Comparison of ENCODE assay signal across 17 cellular contexts in the genomic region with DNA sequence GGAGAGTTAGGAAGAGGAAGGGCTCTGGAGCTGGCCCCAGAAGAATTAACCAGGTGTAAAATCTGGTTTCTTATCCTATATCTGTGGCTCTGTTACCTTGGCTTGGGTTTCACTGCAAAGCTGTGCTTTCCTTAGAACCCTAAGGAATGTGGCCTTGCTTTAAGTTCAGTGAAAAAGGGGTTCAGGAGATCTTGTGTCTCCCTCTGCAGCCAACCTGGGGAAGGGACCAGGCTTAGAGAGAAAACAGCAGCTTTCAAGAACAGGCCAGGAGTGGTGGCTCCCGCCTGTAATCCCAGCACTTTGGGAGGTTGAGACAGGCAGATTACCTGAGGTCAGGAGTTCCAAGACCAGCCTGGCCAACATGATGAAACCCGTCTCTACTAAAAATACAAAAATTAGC. TPM values are rescaled to one million over a fixed set of nuclear protein-coding genes. Genes with fewer than 3 reads are reported as not detected.
A peak's percentile ranks its signal among the peaks of the same experiment; 100 is the strongest.
DNase-seq lines count a peak whose midpoint lies in the region; ATAC-seq, FAIRE-seq and TF ChIP-seq lines count a peak whose summit lies in the region.
"Had no signal": no experiment of that assay in that cellular context is flagged by ENCODE, and none has a peak within 500 bp of the region (broad histone marks: within the 10 kb centered on the region; RNA-seq: fewer than 3 reads in every experiment).

No MANE protein-coding gene starts in this region.

- no peak overlapping the region for H3K23ac ChIP-seq in IMR-90 (ENCODE audit: low read depth, low read length)

- no peak overlapping the region for H2BK120ac ChIP-seq in IMR-90 (ENCODE audit: low read depth, low read length)

- peaks cover 25% of the 10 kb centered on the region for H3K27me3 Mint-ChIP-seq in mesothelial cell of epicardium (ENCODE audit: low read depth)
- H3K27me3 Mint-ChIP-seq: stimulated activated naive CD8-positive, alpha-beta T cell treated with anti-CD3 and anti-CD28 coated beads, Interleukin-15, amount 100 ng/mL, for 72 hours had no signal

- H2BK20ac ChIP-seq in IMR-90 (ENCODE audit: low read depth, low read length), result no peak overlapping the region

- TF ChIP-seq POLR2A in IMR-90 (IDR thresholded peaks at IDR 0.05; ENCODE audit: low read depth, low read length), result no peak
- TF ChIP-seq POLR2A in GM12878 (IDR thresholded peaks at IDR 0.05; ENCODE audit: low read depth, low read length), result no peak
- no peak for TF ChIP-seq POLR2A in tibial nerve (IDR thresholded peaks at IDR 0.05)

- TF ChIP-seq CTCF in IMR-90 (conservative IDR thresholded peaks at IDR 0.05; ENCODE audit: low read depth, low read length) (no peak; the same call in 1 of the 2 replicates), GM12878 (IDR thresholded peaks at IDR 0.05 in 2 of 3, conservative IDR thresholded peaks at IDR 0.05 in 1 of 3; ENCODE audit: control insufficient read depth in 2 of 3, extremely low read depth in 1 of 3, insufficient read depth in 1 of 3, low read depth in 3 of 3, low read length in 3 of 3) (peak in 1 of 3 experiments; percentile 20; a peak in 2 of 6 replicates), mesothelial cell of epicardium (IDR thresholded peaks at IDR 0.05; ENCODE audit: unreplicated experiment) (no peak), tibial nerve (IDR thresholded peaks at IDR 0.05) (no peak)

- SMC1A ChIA-PET in GM12878 (lab: Charles Lee; ENCODE audit: uncharacterized antibody, unreplicated experiment), result interaction anchor here (0.5 to 5.6 kb wide), 6 partner anchors 10 to 114 kb away, joined by 3 to 180 read pairs (median 8); no protein-coding TSS in a partner anchor

- TF ChIP-seq RAD21 in IMR-90 (IDR thresholded peaks at IDR 0.05; ENCODE audit: low read length) (peak; percentile 26; the same call in 1 of the 2 replicates), GM12878 (IDR thresholded peaks at IDR 0.05; ENCODE audit: insufficient read depth, low read depth, low read length) (0 out of 2 replicates have a peak, but pooled peaks have one; percentile 15)

- H4K91ac ChIP-seq in IMR-90 (ENCODE audit: insufficient read depth, low read depth, low read length), result no peak overlapping the region

- no peaks in the 10 kb centered on the region for H3K9me3 ChIP-seq in IMR-90 (ENCODE audit: control insufficient read depth, insufficient read depth, low read length)
- no peaks in the 10 kb centered on the region for H3K9me3 ChIP-seq in GM12878 (replicated peaks; ENCODE audit: control insufficient read depth, insufficient read depth, low read length)
- no peaks in the 10 kb centered on the region for H3K9me3 ChIP-seq in tibial nerve
- H3K9me3 ChIP-seq: heart left ventricle, lower lobe of right lung had no signal

- no peak for TF ChIP-seq EP300 in GM12878 (IDR thresholded peaks at IDR 0.05; ENCODE audit: borderline replicate concordance in 1 of 2, control insufficient read depth in 1 of 2, low read depth in 2 of 2, low read length in 2 of 2)
- TF ChIP-seq EP300 in tibial nerve (IDR thresholded peaks at IDR 0.05), result no peak

- RAD21 ChIA-PET in GM12878 (lab: Charles Lee; ENCODE audit: unreplicated experiment), result interaction anchor here (2.8 to 6.8 kb wide), 3 partner anchors 38 to 114 kb away, joined by 23 to 136 read pairs (median 115); partner anchors contain the start of gene MFSD2A

- no peak overlapping the region for H2AK9ac ChIP-seq in IMR-90 (replicated peaks; ENCODE audit: low read depth, low read length, poor library complexity)

- BruUV-seq in IMR-90 (replicated peaks; lab: Mats Ljungman, UMichigan) (no TSS peak), GM12878 (replicated peaks; lab: Mats Ljungman, UMichigan) (no TSS peak)

- no peaks in the 10 kb centered on the region for H3K9me1 ChIP-seq in IMR-90 (ENCODE audit: insufficient read depth, low read length)

- POLR2A ChIA-PET in IMR-90 (lab: Charles Lee; ENCODE audit: unreplicated experiment), result no interaction called here
- POLR2A ChIA-PET in GM12878 (lab: Charles Lee), result no interaction called here

- no peak for FAIRE-seq in GM12878 (lab: Jason Lieb, UNC)
- FAIRE-seq: HTR-8/SVneo had no signal

- H3K27me3 ChIP-seq in IMR-90 (ENCODE audit: control insufficient read depth, insufficient read depth, low read length), result peaks cover 13% of the 10 kb centered on the region
- H3K27me3 ChIP-seq in GM12878 (replicated peaks in 1 of 2; ENCODE audit: control insufficient read depth in 2 of 2, insufficient read depth in 2 of 2, low read length in 1 of 2), result no peaks in the 10 kb centered on the region
- peaks cover 0 to 14% of the 10 kb centered on the region in 2 donors for H3K27me3 ChIP-seq in tibial nerve

- no peaks in the 10 kb centered on the region for H3K4me1 ChIP-seq in IMR-90 (ENCODE audit: control insufficient read depth, insufficient read depth, low read length)
- 0 out of 2 replicates have a peak, but pooled peaks cover 3% of the 10 kb centered on the region for H3K4me1 ChIP-seq in GM12878 (ENCODE audit: control insufficient read depth, insufficient read depth, low read length)
- H3K4me1 ChIP-seq in tibial nerve, result peaks cover 0 to 7% (median 0%) of the 10 kb centered on the region in 4 donors
- H3K4me1 ChIP-seq: lower lobe of right lung, parathyroid adenoma had no signal

- no peaks in the 10 kb centered on the region for H3K9me3 Mint-ChIP-seq in mesothelial cell of epicardium
- H3K9me3 Mint-ChIP-seq: activated T-helper 1 cell treated with anti-CD3 and anti-CD28 coated beads, Interleukin-12 subunit alpha, Interleukin-12 subunit beta, Interleukin-2, Interleukin-4 antibody, amounts not matched to agents 30 ng/mL and 10 ng/mL and 1 ng/mL, durations not matched to agents 14 hours and 24 hours and 36 hours; stimulated activated naive CD8-positive, alpha-beta T cell treated with anti-CD3 and anti-CD28 coated beads, Interleukin-15, amount 100 ng/mL, for 72 hours; type B pancreatic cell had no signal

- H3K4me1 Mint-ChIP-seq in mesothelial cell of epicardium, result peaks cover 3% of the 10 kb centered on the region

- H3K9ac ChIP-seq in IMR-90 (ENCODE audit: low read depth, low read length) (no peak overlapping the region), GM12878 (ENCODE audit: control insufficient read depth, insufficient read depth, low read length) (no peak overlapping the region)
- H3K9ac ChIP-seq: parathyroid adenoma had no signal

- no peak overlapping the region for H4K5ac ChIP-seq in IMR-90 (ENCODE audit: low read depth, low read length)

- intact Hi-C loops in IMR-90 (cut with micrococcal nuclease), result loop anchor here (2.0 to 5.0 kb wide), 3 partner anchors 39 to 419 kb away; partner anchors contain the start of gene MFSD2A
- intact Hi-C loops in GM12878 (cut with micrococcal nuclease; ENCODE audit: unreplicated experiment), result no loop called here

- no peak overlapping the region for H3K56ac ChIP-seq in IMR-90 (ENCODE audit: extremely low read depth, insufficient read depth, low read length)

- H3K79me1 ChIP-seq in IMR-90 (ENCODE audit: low read depth in 1 of 2, low read length in 2 of 2), result no peaks in the 10 kb centered on the region

- no peaks in the 10 kb centered on the region for H3K36me3 ChIP-seq in IMR-90 (ENCODE audit: control insufficient read depth, insufficient read depth, low read length)
- H3K36me3 ChIP-seq in GM12878 (ENCODE audit: control insufficient read depth in 2 of 2, insufficient read depth in 2 of 2, low read length in 1 of 2), result no peaks in the 10 kb centered on the region
- H3K36me3 ChIP-seq in tibial nerve, result no peaks in the 10 kb centered on the region
- H3K36me3 ChIP-seq: heart left ventricle, lower lobe of right lung had no signal

- H2AK5ac ChIP-seq in IMR-90 (ENCODE audit: low read depth, low read length), result no peak overlapping the region

- H3K4me3 Mint-ChIP-seq in mesothelial cell of epicardium, result no peak overlapping the region
- H3K4me3 Mint-ChIP-seq: activated T-helper 1 cell treated with anti-CD3 and anti-CD28 coated beads, Interleukin-12 subunit alpha, Interleukin-12 subunit beta, Interleukin-2, Interleukin-4 antibody, amounts not matched to agents 30 ng/mL and 10 ng/mL and 1 ng/mL, durations not matched to agents 14 hours and 24 hours and 36 hours; stimulated activated naive CD8-positive, alpha-beta T cell treated with anti-CD3 and anti-CD28 coated beads, Interleukin-15, amount 100 ng/mL, for 72 hours; type B pancreatic cell had no signal

- H4K8ac ChIP-seq in IMR-90 (ENCODE audit: low read depth in 2 of 2, low read length in 2 of 2), result no peak overlapping the region

- H2BK15ac ChIP-seq in IMR-90 (ENCODE audit: low read depth, low read length), result no peak overlapping the region

- dilution Hi-C loops in IMR-90 (cut with HindIII; ENCODE audit: low sequenced_read_pairs, unreplicated experiment), result no loop called here

- in situ Hi-C loops in IMR-90 (cut with MboI; ENCODE audit: low sequenced_read_pairs), result no loop called here
- in situ Hi-C loops in GM12878 (cut with MboI), result loop anchor here (5.0 kb wide), 1 partner anchor 54 kb away; no protein-coding TSS in a partner anchor

- no peaks in the 10 kb centered on the region for H4K20me1 ChIP-seq in IMR-90 (ENCODE audit: insufficient read depth, low read length)
- H4K20me1 ChIP-seq in GM12878 (ENCODE audit: control insufficient read depth, insufficient read depth), result no peaks in the 10 kb centered on the region

- no peaks in the 10 kb centered on the region for H3K79me2 ChIP-seq in GM12878 (ENCODE audit: control insufficient read depth, insufficient read depth, low read length)
- H3K79me2 ChIP-seq: parathyroid adenoma had no signal

- no peak overlapping the region for H3K4me2 ChIP-seq in IMR-90 (ENCODE audit: low read depth, low read length)
- no peak overlapping the region for H3K4me2 ChIP-seq in GM12878 (ENCODE audit: control insufficient read depth, insufficient read depth)

- no peak overlapping the region for H3K4ac ChIP-seq in IMR-90 (ENCODE audit: low read depth, low read length)

- H2AFZ ChIP-seq in IMR-90 (replicated peaks; ENCODE audit: low read length, poor library complexity) (no peak overlapping the region), GM12878 (ENCODE audit: control insufficient read depth, low read depth, low read length) (no peak overlapping the region)
- H2AFZ ChIP-seq: parathyroid adenoma had no signal

- WGBS in IMR-90 (ENCODE audit: extremely low coverage in 2 of 2, insufficient read length in 1 of 2), 2 experiments, result no CpG with 5 or more reads among the region's 2 CpGs
- 67% methylated on average over 2 of the region's 2 CpGs for WGBS in GM12878 (ENCODE audit: insufficient coverage, insufficient replicate concordance, low lambda C conversion rate, missing lambda C conversion rate)
- WGBS in tibial nerve, 2 donors, result 92 to 96% methylated on average over 2 of the region's 2 CpGs

- ATAC-seq in IMR-90 (ENCODE audit: low read depth) (0 out of 2 replicates have a peak, but pooled peaks have one; percentile 29), GM12878 (no peak), HG03159 (IDR thresholded peaks at IDR 0.05; ENCODE audit: unreplicated experiment) (no peak)
- ATAC-seq: heart left ventricle; lower lobe of right lung; stimulated activated naive CD8-positive, alpha-beta T cell treated with anti-CD3 and anti-CD28 coated beads, Interleukin-15, amount 100 ng/mL, for 72 hours had no signal

- H3K4me3 ChIP-seq in IMR-90 (ENCODE audit: insufficient read depth, low read depth, low read length), result no peak overlapping the region
- no peak overlapping the region for H3K4me3 ChIP-seq in GM12878
- no peak overlapping the region for H3K4me3 ChIP-seq in tibial nerve
- H3K4me3 ChIP-seq: heart left ventricle, lower lobe of right lung had no signal

- no peak overlapping the region for H3K27ac Mint-ChIP-seq in mesothelial cell of epicardium
- H3K27ac Mint-ChIP-seq: activated T-helper 1 cell treated with anti-CD3 and anti-CD28 coated beads, Interleukin-12 subunit alpha, Interleukin-12 subunit beta, Interleukin-2, Interleukin-4 antibody, amounts not matched to agents 30 ng/mL and 10 ng/mL and 1 ng/mL, durations not matched to agents 14 hours and 24 hours and 36 hours; type B pancreatic cell had no signal

- no peak overlapping the region for H3K18ac ChIP-seq in IMR-90 (ENCODE audit: low read depth, low read length)

- CTCF ChIA-PET in IMR-90 (lab: Yijun Ruan, JAX) (interaction anchor here (0.6 to 2.5 kb wide), 2 partner anchors 63 to 115 kb away, joined by 3 to 37 read pairs; no protein-coding TSS in a partner anchor), GM12878 (lab: Yijun Ruan, JAX) (interaction anchor here (0.9 to 10.3 kb wide), 9 partner anchors 11 to 114 kb away, joined by 3 to 311 read pairs (median 7); no protein-coding TSS in a partner anchor)

- no peak overlapping the region for H2BK5ac ChIP-seq in IMR-90 (ENCODE audit: low read depth, low read length, poor library complexity, severe bottlenecking)

- H3K14ac ChIP-seq in IMR-90 (replicated peaks; ENCODE audit: low read depth, low read length), result no peak overlapping the region

- DNase-seq in DMS 273 treated with DMSO at 0.1 percent for 48 hours (lab: John Stamatoyannopoulos, UW) (peak; percentile 90), IMR-90 (no peak), GM12878 (ENCODE audit: low read depth, low spot score) (no peak), iris pigment epithelial cell (ENCODE audit: low read depth) (peak; percentile 27), mesothelial cell of epicardium (ENCODE audit: low spot score in 2 of 2, unreplicated experiment in 2 of 2) (no peak), tibial nerve (ENCODE audit: low spot score in 2 of 2) (no peak)
- DNase-seq: activated CD4-positive, CD25-positive, alpha-beta regulatory T cell treated with anti-CD3 and anti-CD28 coated beads, Interleukin-2, amount 50 U/mL, for 72 hours; heart left ventricle; lower lobe of right lung; SIG-M5; stimulated activated naive CD8-positive, alpha-beta T cell treated with anti-CD3 and anti-CD28 coated beads, Interleukin-15, amount 100 ng/mL, for 72 hours; T-helper 2 cell had no signal

- H3K27ac ChIP-seq in IMR-90 (ENCODE audit: insufficient read depth, low read length) (no peak overlapping the region), GM12878 (ENCODE audit: control insufficient read depth, insufficient read depth) (no peak overlapping the region), tibial nerve (no peak overlapping the region)
- H3K27ac ChIP-seq: heart left ventricle, lower lobe of right lung, parathyroid adenoma had no signal

- H3K36me3 Mint-ChIP-seq in mesothelial cell of epicardium, result no peaks in the 10 kb centered on the region
- H3K36me3 Mint-ChIP-seq: type B pancreatic cell had no signal

RNA-seq across cellular contexts. Expression of gene MYCL, which starts 16.1 kb away (rescaled TPM):
- total RNA-seq in IMR-90 (2012; rRNA removed) (0.56 and 0.72 TPM in 2 replicates), GM12878 (2014; rRNA removed) (0.79 and 0.98 TPM in 2 replicates), GM12878 (2014; rRNA removed; fragmentation: Illumina TruSeq; extraction: Trizol) (0.46 and 0.49 TPM in 2 replicates), GM12878 (2021) (1.4 and 1.7 TPM in 2 replicates), mesothelial cell of epicardium (25.0 to 27.2 TPM (median 25.5 TPM) in 3 replicates), tibial nerve (1 to 10 TPM in 1 of 4 donors, under 1 TPM in 3; 0.30 to 1.8 (median 0.86) TPM)
- polyA plus RNA-seq in IMR-90 (2012; rRNA removed) (0.75 and 0.87 TPM in 2 replicates), GM12878 (2011; rRNA removed) (0.22 and 0.37 TPM in 2 replicates), GM12878 (2014; fragmentation: Illumina TruSeq; extraction: Trizol) (0.67 and 0.75 TPM in 2 replicates), GM12878 (2014; fragmentation: Nextera tagmentation; extraction: Ambion mirVana) (under 1 TPM; 0.11 to 0.26 TPM), GM12878 (2014; rRNA removed) (0.24 and 0.77 TPM in 2 replicates), GM12878 (2016; fragmentation: Nextera tagmentation; extraction: Ambion mirVana) (under 1 TPM in 1 of 2 experiments, not detected in 1; 0.40 TPM)
- 0.42 and 0.52 TPM in 2 replicates for polyA plus RNA-seq in IMR-90 (2012; cell fraction: cytosol; rRNA removed)
- 0.36 and 0.41 TPM in 2 replicates for polyA plus RNA-seq in IMR-90 (2012; cell fraction: nucleus; rRNA removed; ENCODE audit: low replicate concordance)
- total RNA-seq in GM12878 (2013; cell fraction: nucleolus; rRNA removed), result 1.6 and 2.2 TPM in 2 replicates
- polyA plus RNA-seq in GM12878 (2011; ENCODE audit: low read depth), result 0.72 TPM
- 0.19 and 0.25 TPM in 2 replicates for polyA plus RNA-seq in GM12878 (2011; cell fraction: cytosol; rRNA removed)
- 0.13 and 0.23 TPM in 2 replicates for polyA plus RNA-seq in GM12878 (2011; cell fraction: nucleus; rRNA removed)
- polyA plus RNA-seq in GM12878 (2012), result 0.72 and 1.2 TPM in 2 replicates
- polyA minus RNA-seq in GM12878 (2011; rRNA and poly(A)+ RNA removed), result 0.05 and 0.44 TPM in 2 replicates
- polyA minus RNA-seq in GM12878 (2011; cell fraction: cytosol; rRNA and poly(A)+ RNA removed), result not detected in 2 replicates
- polyA minus RNA-seq in GM12878 (2011; cell fraction: nucleus; rRNA and poly(A)+ RNA removed), result 0.67 and 0.73 TPM in 2 replicates

RNA-seq across cellular contexts. Expression of gene TRIT1, which starts 34.5 kb away (rescaled TPM):
- total RNA-seq in IMR-90 (2012; rRNA removed) (27.8 and 29.2 TPM in 2 replicates), GM12878 (2014; rRNA removed) (29.0 and 33.4 TPM in 2 replicates), GM12878 (2014; rRNA removed; fragmentation: Illumina TruSeq; extraction: Trizol) (27.9 and 32.2 TPM in 2 replicates), GM12878 (2021) (20.5 and 22.8 TPM in 2 replicates), mesothelial cell of epicardium (38.6 to 40.3 TPM (median 39.5 TPM) in 3 replicates), tibial nerve (10 to 100 TPM; 17.4 to 29.8 (median 27.4) TPM)
- polyA plus RNA-seq in IMR-90 (2012; rRNA removed) (10.8 and 13.5 TPM in 2 replicates), GM12878 (2011; rRNA removed) (35.8 and 52.4 TPM in 2 replicates), GM12878 (2014; fragmentation: Illumina TruSeq; extraction: Trizol) (27.5 and 34.4 TPM in 2 replicates), GM12878 (2014; fragmentation: Nextera tagmentation; extraction: Ambion mirVana) (10 to 100 TPM; 13.2 to 17.1 TPM), GM12878 (2014; rRNA removed) (24.5 and 26.4 TPM in 2 replicates), GM12878 (2016; fragmentation: Nextera tagmentation; extraction: Ambion mirVana) (10 to 100 TPM; 24.8 to 25.5 TPM)
- polyA plus RNA-seq in IMR-90 (2012; cell fraction: cytosol; rRNA removed), result 3.8 and 4.7 TPM in 2 replicates
- polyA plus RNA-seq in IMR-90 (2012; cell fraction: nucleus; rRNA removed; ENCODE audit: low replicate concordance), result 9.5 and 28.8 TPM in 2 replicates
- total RNA-seq in GM12878 (2013; cell fraction: nucleolus; rRNA removed), result 80.4 and 83.6 TPM in 2 replicates
- 16.0 TPM for polyA plus RNA-seq in GM12878 (2011; ENCODE audit: low read depth)
- polyA plus RNA-seq in GM12878 (2011; cell fraction: cytosol; rRNA removed), result 16.4 and 16.9 TPM in 2 replicates
- polyA plus RNA-seq in GM12878 (2011; cell fraction: nucleus; rRNA removed), result 32.5 and 41.6 TPM in 2 replicates
- polyA plus RNA-seq in GM12878 (2012), result 19.0 and 19.4 TPM in 2 replicates
- polyA minus RNA-seq in GM12878 (2011; rRNA and poly(A)+ RNA removed), result 20.5 and 22.1 TPM in 2 replicates
- polyA minus RNA-seq in GM12878 (2011; cell fraction: cytosol; rRNA and poly(A)+ RNA removed), result 11.1 and 11.6 TPM in 2 replicates
- 22.7 and 29.0 TPM in 2 replicates for polyA minus RNA-seq in GM12878 (2011; cell fraction: nucleus; rRNA and poly(A)+ RNA removed)

RNA-seq across cellular contexts. Expression of gene MFSD2A, which starts 37.1 kb away (rescaled TPM):
- total RNA-seq in IMR-90 (2012; rRNA removed) (5.0 and 5.7 TPM in 2 replicates), GM12878 (2014; rRNA removed) (30.1 and 34.0 TPM in 2 replicates), GM12878 (2014; rRNA removed; fragmentation: Illumina TruSeq; extraction: Trizol) (13.3 and 14.0 TPM in 2 replicates), GM12878 (2021) (23.1 and 23.4 TPM in 2 replicates), mesothelial cell of epicardium (5.7 to 6.9 TPM (median 6.1 TPM) in 3 replicates), tibial nerve (10 to 100 TPM in 3 of 4 donors, 1 to 10 TPM in 1; 6.0 to 24.3 (median 18.1) TPM)
- polyA plus RNA-seq in IMR-90 (2012; rRNA removed) (6.7 and 7.3 TPM in 2 replicates), GM12878 (2011; rRNA removed) (6.5 and 11.0 TPM in 2 replicates), GM12878 (2014; fragmentation: Illumina TruSeq; extraction: Trizol) (19.5 and 21.6 TPM in 2 replicates), GM12878 (2014; fragmentation: Nextera tagmentation; extraction: Ambion mirVana) (1 to 10 TPM in 1 of 2 experiments, under 1 TPM in 1; 0.84 to 1.9 TPM), GM12878 (2014; rRNA removed) (21.7 and 21.9 TPM in 2 replicates), GM12878 (2016; fragmentation: Nextera tagmentation; extraction: Ambion mirVana) (10 to 100 TPM; 14.3 to 16.1 TPM)
- 3.7 and 5.3 TPM in 2 replicates for polyA plus RNA-seq in IMR-90 (2012; cell fraction: cytosol; rRNA removed)
- polyA plus RNA-seq in IMR-90 (2012; cell fraction: nucleus; rRNA removed; ENCODE audit: low replicate concordance), result 13.7 and 18.4 TPM in 2 replicates
- 36.5 and 40.1 TPM in 2 replicates for total RNA-seq in GM12878 (2013; cell fraction: nucleolus; rRNA removed)
- 4.5 TPM for polyA plus RNA-seq in GM12878 (2011; ENCODE audit: low read depth)
- polyA plus RNA-seq in GM12878 (2011; cell fraction: cytosol; rRNA removed), result 14.0 and 15.4 TPM in 2 replicates
- polyA plus RNA-seq in GM12878 (2011; cell fraction: nucleus; rRNA removed), result 54.2 and 55.9 TPM in 2 replicates
- polyA plus RNA-seq in GM12878 (2012), result 7.7 and 9.9 TPM in 2 replicates
- 15.6 and 23.0 TPM in 2 replicates for polyA minus RNA-seq in GM12878 (2011; rRNA and poly(A)+ RNA removed)
- polyA minus RNA-seq in GM12878 (2011; cell fraction: cytosol; rRNA and poly(A)+ RNA removed), result 6.1 and 6.7 TPM in 2 replicates
- polyA minus RNA-seq in GM12878 (2011; cell fraction: nucleus; rRNA and poly(A)+ RNA removed), result 15.2 and 30.2 TPM in 2 replicates

Comparison
In these comparisons a context has a peak if more than half of its experiments do, and no peak if none do; other contexts are left out.
1. DNase-seq: peak in DMS 273 treated with DMSO at 0.1 percent for 48 hours (single experiment) and iris pigment epithelial cell (single experiment); none in IMR-90 (single experiment), GM12878 (single experiment), mesothelial cell of epicardium (0 of 2) and tibial nerve (0 of 2).